9 cellular contexts compared by ENCODE assay signal in genomic region chr7:516216-516605, GRCh38. TPM values are rescaled to one million over a fixed set of nuclear protein-coding genes. Genes with fewer than 3 reads are reported as not detected.
DNase-seq lines count a peak whose midpoint lies in the region; TF ChIP-seq lines count a peak whose summit lies in the region.
"Had no signal": no experiment of that assay in that cellular context is flagged by ENCODE, and none has a peak within 500 bp of the region (broad histone marks: within the 10 kb centered on the region; RNA-seq: fewer than 3 reads in every experiment).

No MANE protein-coding gene starts in this region.

- H3K27me3 Mint-ChIP-seq in activated naive CD8-positive, alpha-beta T cell, result no peaks in the 10 kb centered on the region
- peaks cover 46% of the 10 kb centered on the region for H3K27me3 Mint-ChIP-seq in activated naive CD8-positive, alpha-beta T cell treated with anti-CD3 and anti-CD28 coated beads for 36 hours
- peaks cover 31% of the 10 kb centered on the region for H3K27me3 Mint-ChIP-seq in type B pancreatic cell

- H3K27ac ChIP-seq in colonic mucosa, result peak overlapping the region; percentile 97
- no peak overlapping the region for H3K27ac ChIP-seq in mesodermal cell (ENCODE audit: low read depth, low read length, severe bottlenecking)

- H3K27me3 ChIP-seq in colonic mucosa, result peaks cover 11% of the 10 kb centered on the region

- H3K36me3 ChIP-seq in colonic mucosa, result no peaks in the 10 kb centered on the region
- H3K36me3 ChIP-seq in mesodermal cell (ENCODE audit: control insufficient read depth, insufficient read depth, low read length), result peaks cover 19% of the 10 kb centered on the region

- H3K9ac ChIP-seq in colonic mucosa (ENCODE audit: low read depth in 2 of 2, low read length in 2 of 2), result peak overlapping the region in 1 of 2 donors; percentile 34

- WGBS in mesodermal cell (ENCODE audit: insufficient coverage in 2 of 2), 2 experiments, result 3 to 9% methylated on average over 9 of the region's 13 CpGs

- peaks cover 22% of the 10 kb centered on the region for H3K4me1 ChIP-seq in colonic mucosa
- H3K4me1 ChIP-seq in mesodermal cell (ENCODE audit: control insufficient read depth, insufficient read depth, low read length, poor library complexity, severe bottlenecking), result peaks cover 29% of the 10 kb centered on the region

- no peaks in the 10 kb centered on the region for H3K36me3 Mint-ChIP-seq in activated naive CD8-positive, alpha-beta T cell
- H3K36me3 Mint-ChIP-seq in activated naive CD8-positive, alpha-beta T cell treated with anti-CD3 and anti-CD28 coated beads for 36 hours, result no peaks in the 10 kb centered on the region
- peaks cover 5% of the 10 kb centered on the region for H3K36me3 Mint-ChIP-seq in type B pancreatic cell

- TF ChIP-seq CTCF in colonic mucosa (IDR thresholded peaks at IDR 0.05) (no peak), type B pancreatic cell (conservative IDR thresholded peaks at IDR 0.05) (no peak)

- no peak overlapping the region for H3K27ac Mint-ChIP-seq in activated naive CD8-positive, alpha-beta T cell
- no peak overlapping the region for H3K27ac Mint-ChIP-seq in activated naive CD8-positive, alpha-beta T cell treated with anti-CD3 and anti-CD28 coated beads for 36 hours
- peak overlapping the region; percentile 21 for H3K27ac Mint-ChIP-seq in type B pancreatic cell

- intact Hi-C loops in colonic mucosa (cut with DNase I), result loop anchor here (5.0 kb wide), 1 partner anchor 184 kb away; no protein-coding TSS in a partner anchor

- H3K9me3 ChIP-seq in colonic mucosa (no peaks in the 10 kb centered on the region), mesodermal cell (ENCODE audit: control insufficient read depth, low read length) (no peaks in the 10 kb centered on the region)

- no peak for DNase-seq in activated naive CD8-positive, alpha-beta T cell treated with anti-CD3 and anti-CD28 coated beads for 36 hours
- DNase-seq in colonic mucosa (no peak), type B pancreatic cell (ENCODE audit: extremely low spot score, unreplicated experiment) (no peak), NOMO-1 (lab: John Stamatoyannopoulos, UW; ENCODE audit: unreplicated experiment in 2 of 2) (no peak), nucleus accumbens (lab: John Stamatoyannopoulos, UW) (no peak), AG20443 (ENCODE audit: low spot score) (no peak)
- DNase-seq: NCI-H1048 had no signal

- H3K4me3 ChIP-seq in colonic mucosa (peak overlapping the region; percentile 78), mesodermal cell (ENCODE audit: extremely low read depth, insufficient read depth, low read length, poor library complexity, severe bottlenecking) (peak overlapping the region; percentile 31)

- H3K4me3 Mint-ChIP-seq in activated naive CD8-positive, alpha-beta T cell, result peak overlapping the region; percentile 38
- no peak overlapping the region for H3K4me3 Mint-ChIP-seq in activated naive CD8-positive, alpha-beta T cell treated with anti-CD3 and anti-CD28 coated beads for 36 hours
- H3K4me3 Mint-ChIP-seq in type B pancreatic cell, result peak overlapping the region; percentile 70

- H3K9me3 Mint-ChIP-seq in activated naive CD8-positive, alpha-beta T cell (ENCODE audit: low read depth), result no peaks in the 10 kb centered on the region
- no peaks in the 10 kb centered on the region for H3K9me3 Mint-ChIP-seq in activated naive CD8-positive, alpha-beta T cell treated with anti-CD3 and anti-CD28 coated beads for 36 hours
- H3K9me3 Mint-ChIP-seq in type B pancreatic cell, result no peaks in the 10 kb centered on the region

- peaks cover 13% of the 10 kb centered on the region for H3K4me1 Mint-ChIP-seq in activated naive CD8-positive, alpha-beta T cell (ENCODE audit: low read depth)
- peaks cover 9% of the 10 kb centered on the region for H3K4me1 Mint-ChIP-seq in activated naive CD8-positive, alpha-beta T cell treated with anti-CD3 and anti-CD28 coated beads for 36 hours
- peaks cover 13% of the 10 kb centered on the region for H3K4me1 Mint-ChIP-seq in type B pancreatic cell (ENCODE audit: unreplicated experiment)

RNA-seq across cellular contexts. Expression of gene PDGFA, which starts 3.4 kb away (rescaled TPM):
- total RNA-seq in activated naive CD8-positive, alpha-beta T cell treated with anti-CD3 and anti-CD28 coated beads for 36 hours, result 1 to 10 TPM; 3.3 to 4.1 TPM
- 10 to 100 TPM; 34.9 to 50.5 TPM for total RNA-seq in colonic mucosa
- polyA plus RNA-seq in mesodermal cell (2013, experiment 1 of 2), result 37.0 TPM
- 32.3 TPM for polyA plus RNA-seq in mesodermal cell (2013, experiment 2 of 2)
- 28.1 and 49.7 TPM in 2 replicates for total RNA-seq in type B pancreatic cell (ENCODE audit: low replicate concordance)
